ENCODE assay signal across 27 cellular contexts in the genomic region with DNA sequence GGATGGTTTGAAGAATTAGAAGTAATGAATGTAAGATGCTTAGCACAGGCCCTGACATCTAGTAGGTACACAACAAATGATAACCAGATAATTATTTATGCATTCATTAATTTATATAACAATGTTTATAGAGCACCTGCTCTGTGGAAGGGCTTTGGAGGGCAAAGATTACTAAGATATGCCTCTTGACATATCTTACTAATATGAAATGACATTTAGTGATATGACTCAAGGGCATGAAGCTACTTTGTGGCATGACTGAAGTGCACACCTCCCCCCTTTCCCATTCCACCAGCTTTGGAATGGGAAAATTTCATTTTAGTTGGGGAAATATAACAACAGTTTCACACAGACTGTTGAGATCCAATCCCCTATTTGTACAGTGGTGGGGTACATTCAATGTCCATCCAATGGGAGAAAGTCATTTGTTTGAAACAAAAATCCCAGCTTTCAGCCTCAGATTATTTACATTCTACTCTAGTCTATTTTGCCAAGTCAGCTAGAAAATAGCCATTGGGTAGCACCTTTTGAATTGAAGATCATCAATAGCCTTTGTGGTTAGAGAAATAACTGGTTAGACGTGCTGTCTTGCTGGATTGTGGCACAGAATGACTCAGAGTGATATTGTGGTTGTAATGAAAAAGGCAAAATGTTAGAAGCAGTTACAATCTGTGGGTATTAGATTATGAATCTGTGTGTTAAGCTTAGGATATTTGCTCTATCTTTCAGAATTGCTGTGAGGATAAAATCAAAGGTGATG.
DNase-seq lines count a peak whose midpoint lies in the region; ATAC-seq and TF ChIP-seq lines count a peak whose summit lies in the region.
"Had no signal": no experiment of that assay in that cellular context is flagged by ENCODE, and none has a peak within 500 bp of the region (broad histone marks: within the 10 kb centered on the region; RNA-seq: fewer than 3 reads in every experiment).

No MANE protein-coding gene starts in this region.

- no peaks in the 10 kb centered on the region for H3K23me2 ChIP-seq in H9 (ENCODE audit: insufficient read length, low read depth, low read length, poor library complexity, severe bottlenecking)

- CTCF ChIA-PET in activated CD8-positive, alpha-beta T cell treated with anti-CD3 and anti-CD28 coated beads for 36 hours (lab: Charles Lee), result no interaction called here
- CTCF ChIA-PET in activated CD8-positive, alpha-beta T cell treated with anti-CD3 and anti-CD28 coated beads, Interleukin-2, amount 10 ng/mL, durations not matched to agents 7 days and 5 days (lab: Charles Lee), result interaction anchor here (0.6 to 1.4 kb wide), 3 partner anchors 10 to 93 kb away, joined by 3 to 4 read pairs (median 3); no protein-coding TSS in a partner anchor

- H3K14ac ChIP-seq in H9 (ENCODE audit: insufficient read depth, low read length), result no peak overlapping the region

- H3K9me3 ChIP-seq in H9 (ENCODE audit: control insufficient read depth, low read depth, low read length), result no peaks in the 10 kb centered on the region
- H3K9me3 ChIP-seq: left ventricle myocardium inferior, neutrophil, psoas muscle had no signal

- H3K4me2 ChIP-seq in H9 (ENCODE audit: insufficient read depth, insufficient read length, low read length), result no peak overlapping the region

- no CpG with 5 or more reads among the region's 1 CpG for WGBS in H9 (ENCODE audit: extremely low coverage, insufficient read length, low lambda C conversion rate)

- H2BK20ac ChIP-seq in H9 (ENCODE audit: low read depth, low read length, poor library complexity, severe bottlenecking), result no peak overlapping the region

- H2AFZ ChIP-seq in H9 (ENCODE audit: low read length), result no peak overlapping the region

- H3K4me1 Mint-ChIP-seq in activated CD8-positive, alpha-beta T cell treated with anti-CD3 and anti-CD28 coated beads for 36 hours (ENCODE audit: low read depth), result peaks cover 10% of the 10 kb centered on the region
- H3K4me1 Mint-ChIP-seq in activated CD8-positive, alpha-beta T cell treated with anti-CD3 and anti-CD28 coated beads, Interleukin-2, amount 10 ng/mL, durations not matched to agents 7 days and 5 days (ENCODE audit: low read depth), result peaks cover 5% of the 10 kb centered on the region
- H3K4me1 Mint-ChIP-seq in H9, result peaks cover 17 to 21% of the 10 kb centered on the region in 2 experiments
- H3K4me1 Mint-ChIP-seq: naive B cell had no signal

- H3K4ac ChIP-seq in H9 (ENCODE audit: low read depth, low read length), result no peak overlapping the region

- intact Hi-C loops in activated CD8-positive, alpha-beta T cell treated with anti-CD3 and anti-CD28 coated beads for 36 hours (cut with micrococcal nuclease), result no loop called here

- TF ChIP-seq CTCF in activated CD8-positive, alpha-beta T cell treated with anti-CD3 and anti-CD28 coated beads for 36 hours (IDR thresholded peaks at IDR 0.05), result no peak
- TF ChIP-seq CTCF in foreskin keratinocyte (conservative IDR thresholded peaks at IDR 0.05) (no peak), H9 (conservative IDR thresholded peaks at IDR 0.05) (no peak)

- no peak overlapping the region for H3K9ac ChIP-seq in H9 (ENCODE audit: extremely low read depth, insufficient read length, low read length)

- no peak overlapping the region for H3K27ac Mint-ChIP-seq in activated CD8-positive, alpha-beta T cell treated with anti-CD3 and anti-CD28 coated beads for 36 hours
- H3K27ac Mint-ChIP-seq in activated CD8-positive, alpha-beta T cell treated with anti-CD3 and anti-CD28 coated beads, Interleukin-2, amount 10 ng/mL, durations not matched to agents 7 days and 5 days, result no peak overlapping the region
- H3K27ac Mint-ChIP-seq in H9, result no peak overlapping the region
- H3K27ac Mint-ChIP-seq: naive B cell; stimulated activated naive CD8-positive, alpha-beta T cell treated with anti-CD3 and anti-CD28 coated beads, Interleukin-15, Interleukin-2, amounts not matched to agents 100 ng/mL and 50 ng/mL, for 24 hours had no signal

- no peak overlapping the region for H3K18ac ChIP-seq in H9 (ENCODE audit: insufficient read length, low read depth, low read length)

- DNase-seq in activated CD8-positive, alpha-beta T cell treated with anti-CD3 and anti-CD28 coated beads for 36 hours, result no peak
- no peak for DNase-seq in activated CD8-positive, alpha-beta T cell treated with anti-CD3 and anti-CD28 coated beads, Interleukin-2, amount 10 ng/mL, durations not matched to agents 7 days and 5 days
- peak; percentile 23 for DNase-seq in LHCN-M2 (ENCODE audit: low read depth)
- peak in 1 of 2 donors; percentile 20 for DNase-seq in foreskin keratinocyte
- DNase-seq in H9, result no peak
- no peak for DNase-seq in SIG-M5 (lab: John Stamatoyannopoulos, UW)
- no peak for DNase-seq in NCI-H2227 treated with DMSO at 0.1 percent for 48 hours (lab: John Stamatoyannopoulos, UW)
- DNase-seq: 8988T; activated CD4-positive, alpha-beta T cell treated with anti-CD3 and anti-CD28 coated beads, Interleukin-2, amount 50 U/mL, for 48 hours; activated CD4-positive, CD25-positive, alpha-beta regulatory T cell; activated effector memory CD4-positive, alpha-beta T cell treated with anti-CD3 and anti-CD28 coated beads, Interleukin-2, amount 50 U/mL, for 16 hours; CD4-positive, alpha-beta memory T cell; cerebellar nuclear complex; dorsolateral prefrontal cortex; EL; KG1; left ventricle myocardium inferior; MM.1S; naive B cell; NCI-H446; NCI-H774; psoas muscle had no signal

- H3T11ph ChIP-seq in H9 (ENCODE audit: low read length), result no peak overlapping the region

- ATAC-seq in activated CD8-positive, alpha-beta T cell treated with anti-CD3 and anti-CD28 coated beads for 36 hours, result peak; percentile 51
- ATAC-seq in activated CD8-positive, alpha-beta T cell treated with anti-CD3 and anti-CD28 coated beads, Interleukin-2, amount 10 ng/mL, durations not matched to agents 7 days and 5 days, result no peak
- peak; percentile 49 for ATAC-seq in GM19395 (IDR thresholded peaks at IDR 0.05; ENCODE audit: unreplicated experiment)
- peak; percentile 45 for ATAC-seq in foreskin keratinocyte
- ATAC-seq: psoas muscle had no signal

- no peaks in the 10 kb centered on the region for H3K36me3 Mint-ChIP-seq in activated CD8-positive, alpha-beta T cell treated with anti-CD3 and anti-CD28 coated beads for 36 hours (ENCODE audit: low read depth)
- H3K36me3 Mint-ChIP-seq in activated CD8-positive, alpha-beta T cell treated with anti-CD3 and anti-CD28 coated beads, Interleukin-2, amount 10 ng/mL, durations not matched to agents 7 days and 5 days (ENCODE audit: low read depth), result no peaks in the 10 kb centered on the region
- H3K36me3 Mint-ChIP-seq in H9 (ENCODE audit: insufficient read depth in 1 of 3, low read depth in 3 of 3), result no peaks in the 10 kb centered on the region
- H3K36me3 Mint-ChIP-seq: CD4-positive, alpha-beta memory T cell had no signal

- no peak overlapping the region for H4K5ac ChIP-seq in H9 (ENCODE audit: insufficient read length, low read depth, low read length)

- no peak overlapping the region for H4K91ac ChIP-seq in H9 (ENCODE audit: insufficient read length, low read depth, low read length)

- H2BK5ac ChIP-seq in H9 (ENCODE audit: insufficient read length, low read length), result no peak overlapping the region

- no peaks in the 10 kb centered on the region for H4K20me1 ChIP-seq in H9 (ENCODE audit: control insufficient read depth, insufficient read depth, insufficient read length)

- no peak overlapping the region for H2BK15ac ChIP-seq in H9 (ENCODE audit: low read depth, low read length)

- H3K9me3 Mint-ChIP-seq in activated CD8-positive, alpha-beta T cell treated with anti-CD3 and anti-CD28 coated beads for 36 hours, result no peaks in the 10 kb centered on the region
- no peaks in the 10 kb centered on the region for H3K9me3 Mint-ChIP-seq in activated CD8-positive, alpha-beta T cell treated with anti-CD3 and anti-CD28 coated beads, Interleukin-2, amount 10 ng/mL, durations not matched to agents 7 days and 5 days (ENCODE audit: insufficient read depth)
- peaks cover 0 to 3% of the 10 kb centered on the region in 2 experiments; a peak in 2 of 5 replicates for H3K9me3 Mint-ChIP-seq in H9
- H3K9me3 Mint-ChIP-seq: CD4-positive, alpha-beta memory T cell; stimulated activated naive CD8-positive, alpha-beta T cell treated with anti-CD3 and anti-CD28 coated beads, Interleukin-15, Interleukin-2, amounts not matched to agents 100 ng/mL and 50 ng/mL, for 24 hours had no signal

- H3K56ac ChIP-seq in H9 (ENCODE audit: insufficient read length, low read depth, low read length), result no peak overlapping the region

- H3K27me3 ChIP-seq in foreskin keratinocyte, result no peaks in the 10 kb centered on the region
- no peaks in the 10 kb centered on the region for H3K27me3 ChIP-seq in H9 (ENCODE audit: insufficient read depth, low read length)
- H3K27me3 ChIP-seq: neutrophil had no signal

- H3K4me3 Mint-ChIP-seq in activated CD8-positive, alpha-beta T cell treated with anti-CD3 and anti-CD28 coated beads for 36 hours, result no peak overlapping the region
- H3K4me3 Mint-ChIP-seq in activated CD8-positive, alpha-beta T cell treated with anti-CD3 and anti-CD28 coated beads, Interleukin-2, amount 10 ng/mL, durations not matched to agents 7 days and 5 days, result no peak overlapping the region
- no peak overlapping the region for H3K4me3 Mint-ChIP-seq in H9
- H3K4me3 Mint-ChIP-seq: CD4-positive, alpha-beta memory T cell; naive B cell; stimulated activated naive CD8-positive, alpha-beta T cell treated with anti-CD3 and anti-CD28 coated beads, Interleukin-15, Interleukin-2, amounts not matched to agents 100 ng/mL and 50 ng/mL, for 24 hours had no signal

- peaks cover 10% of the 10 kb centered on the region for H3K27me3 Mint-ChIP-seq in activated CD8-positive, alpha-beta T cell treated with anti-CD3 and anti-CD28 coated beads for 36 hours
- peaks cover 5% of the 10 kb centered on the region for H3K27me3 Mint-ChIP-seq in activated CD8-positive, alpha-beta T cell treated with anti-CD3 and anti-CD28 coated beads, Interleukin-2, amount 10 ng/mL, durations not matched to agents 7 days and 5 days (ENCODE audit: low read depth)
- H3K27me3 Mint-ChIP-seq in H9 (ENCODE audit: low read depth), result no peaks in the 10 kb centered on the region

- no peak overlapping the region for H2AK5ac ChIP-seq in H9 (ENCODE audit: insufficient read length, low read length)

- no peaks in the 10 kb centered on the region for H3K79me2 ChIP-seq in H9 (ENCODE audit: insufficient read depth, low read length)

- POLR2A ChIA-PET in activated CD8-positive, alpha-beta T cell treated with anti-CD3 and anti-CD28 coated beads for 36 hours (lab: Charles Lee), result interaction anchor here (0.9 to 1.4 kb wide), 2 partner anchors 133 to 134 kb away, joined by 3 to 4 read pairs; partner anchors contain the start of gene RPSA
- POLR2A ChIA-PET in activated CD8-positive, alpha-beta T cell treated with anti-CD3 and anti-CD28 coated beads, Interleukin-2, amount 10 ng/mL, durations not matched to agents 7 days and 5 days (lab: Charles Lee), result interaction anchor here (1.0 kb wide), 1 partner anchor 133 kb away, joined by 4 read pairs; no protein-coding TSS in a partner anchor

- no peaks in the 10 kb centered on the region for H3K79me1 ChIP-seq in H9 (ENCODE audit: insufficient read depth, low read depth, low read length, poor library complexity, severe bottlenecking)

- H2BK120ac ChIP-seq in H9 (ENCODE audit: low read depth, low read length, poor library complexity, severe bottlenecking), result no peak overlapping the region

- H2BK12ac ChIP-seq in H9 (ENCODE audit: insufficient read length, low read depth, low read length), result no peak overlapping the region

- H3K23ac ChIP-seq in H9 (ENCODE audit: insufficient read length, low read depth, low read length), result no peak overlapping the region

- H3K27ac ChIP-seq in foreskin keratinocyte, result no peak overlapping the region
- H3K27ac ChIP-seq in H9 (ENCODE audit: insufficient read length, low read depth, low read length), result no peak overlapping the region
- H3K27ac ChIP-seq: dorsolateral prefrontal cortex, left ventricle myocardium inferior, neutrophil, psoas muscle, RWPE1, SK-N-MC had no signal

- H3K4me1 ChIP-seq in foreskin keratinocyte (no peaks in the 10 kb centered on the region), H9 (ENCODE audit: insufficient read depth, low read length) (peaks cover 7% of the 10 kb centered on the region)
- H3K4me1 ChIP-seq: left ventricle myocardium inferior, psoas muscle had no signal

- no peak overlapping the region for H4K8ac ChIP-seq in H9 (replicated peaks; ENCODE audit: insufficient read length, low read depth, low read length)
